ENCODE assay signal across 1 cellular context in the genomic region with DNA sequence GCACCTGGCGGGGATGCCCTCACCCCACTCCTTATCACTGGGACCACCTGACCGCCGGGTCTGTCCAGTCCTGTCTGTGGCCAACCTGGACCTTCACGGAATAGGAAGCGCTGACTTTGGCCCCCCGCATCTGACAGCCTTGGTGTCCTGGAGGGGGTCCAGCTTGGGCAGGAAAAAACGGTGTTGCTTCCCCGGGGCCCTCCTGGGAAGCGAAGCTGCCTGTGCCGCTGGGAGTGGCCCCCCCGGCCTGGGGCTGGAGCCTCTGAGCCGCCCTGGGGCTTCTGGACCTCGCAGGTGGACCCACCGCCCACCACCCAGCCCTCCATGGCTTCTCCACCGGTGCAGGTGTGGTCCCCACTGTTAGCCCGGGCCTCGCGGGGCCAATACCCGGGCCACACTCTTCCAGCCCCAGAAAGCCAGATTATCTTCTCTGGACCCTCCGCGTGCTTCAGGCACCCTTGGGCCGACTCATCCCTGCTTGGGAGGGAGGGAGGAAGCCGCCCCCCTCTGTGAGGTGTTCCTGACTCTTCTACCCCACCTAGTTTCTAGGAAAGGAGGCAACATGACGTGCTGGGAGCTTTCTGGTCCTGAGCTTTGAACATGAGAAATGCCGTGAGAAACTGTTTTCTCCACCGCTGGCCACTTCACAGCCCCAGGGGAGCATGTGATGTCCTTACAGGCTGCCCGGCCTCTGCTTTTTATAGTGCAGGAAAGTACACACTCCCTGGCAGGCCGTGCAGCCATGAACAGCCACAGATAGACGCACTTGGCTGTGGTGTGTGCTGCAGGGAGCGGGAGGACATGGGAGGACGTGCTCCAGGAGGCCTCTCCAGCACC.
TF ChIP-seq lines count a peak whose summit lies in the region.

No MANE protein-coding gene starts in this region.

TF ChIP-seq in K562, 482 proteins besides CTCF, POLR2A, EP300 and RAD21:
- peak; percentile 42; the same call in 1 of the 2 replicates for TF ChIP-seq ZNF263 (CRISPR knock-in tag; IDR thresholded peaks at IDR 0.05; ENCODE audit: borderline replicate concordance)
- no peak for TF ChIP-seq ZNF24 (IDR thresholded peaks at IDR 0.05)
